1 cellular context compared by ENCODE assay signal in the genomic region with DNA sequence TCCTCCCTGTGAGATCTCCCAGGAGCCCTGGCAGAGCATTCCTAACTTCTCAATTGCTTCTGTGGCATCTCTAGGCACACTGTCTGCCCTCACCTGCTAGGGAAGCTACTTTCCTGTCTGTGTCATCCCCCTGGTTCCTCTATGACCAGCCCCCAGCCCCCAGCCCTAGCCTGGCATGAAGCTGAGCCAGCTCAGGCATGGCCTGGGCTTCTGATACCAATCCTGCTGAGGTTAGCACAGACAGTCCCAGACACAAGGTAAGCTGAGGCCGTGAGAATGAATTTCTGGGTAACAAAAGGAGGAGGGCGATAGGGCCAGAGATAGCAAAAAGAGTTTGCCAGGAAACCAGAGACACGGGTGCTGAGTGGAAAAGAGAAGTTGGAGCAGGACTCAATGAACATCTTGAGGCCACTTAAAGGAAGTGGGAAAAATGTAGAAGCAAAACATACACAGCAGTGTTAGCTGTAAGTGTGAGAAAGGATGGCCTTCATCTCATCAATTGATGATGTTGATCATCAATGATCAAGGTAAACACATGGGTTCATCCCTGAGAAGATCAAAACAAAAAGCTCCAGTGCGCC.
TF ChIP-seq lines count a peak whose summit lies in the region.

No MANE protein-coding gene starts in this region.

TF ChIP-seq in K562, 482 proteins besides CTCF, POLR2A, EP300 and RAD21:
- TF ChIP-seq MTA1 (IDR thresholded peaks at IDR 0.05; ENCODE audit: borderline replicate concordance) (no peak), ZNF583 (CRISPR knock-in tag; IDR thresholded peaks at IDR 0.05) (peak; percentile 69; the same call in 1 of the 2 replicates), DMBX1 (CRISPR knock-in tag; IDR thresholded peaks at IDR 0.05; ENCODE audit: borderline replicate concordance) (peak; percentile 66; the same call in 1 of the 2 replicates), FUS (optimal IDR thresholded peaks at IDR 0.05; ENCODE audit: low read depth, low read length) (no peak), MTA3 (IDR thresholded peaks at IDR 0.05; ENCODE audit: borderline replicate concordance) (peak; percentile 39; the same call in 1 of the 2 replicates), MEF2D (tag; conservative IDR thresholded peaks at IDR 0.05; ENCODE audit: low read depth) (0 out of 2 replicates have a peak, but pooled peaks have one; percentile 10), SMAD4 (CRISPR knock-in tag; conservative IDR thresholded peaks at IDR 0.05) (peak; percentile 52), SMAD2 (IDR thresholded peaks at IDR 0.05; ENCODE audit: low read depth, low read length) (no peak), MEIS2 (IDR thresholded peaks at IDR 0.05; ENCODE audit: partially characterized antibody) (no peak), NR2C1 (IDR thresholded peaks at IDR 0.05) (no peak), NR2C1 (tag; IDR thresholded peaks at IDR 0.05) (peak; percentile 27; the same call in 1 of the 2 replicates), ARID2 (IDR thresholded peaks at IDR 0.05) (no peak), KLF10 (CRISPR knock-in tag; IDR thresholded peaks at IDR 0.05) (no peak), ZNF165 (CRISPR knock-in tag; IDR thresholded peaks at IDR 0.05; ENCODE audit: borderline replicate concordance) (0 out of 2 replicates have a peak, but pooled peaks have one; percentile 21), NCOA4 (IDR thresholded peaks at IDR 0.05; ENCODE audit: partially characterized antibody) (no peak)
- TF ChIP-seq, protein P1, sequence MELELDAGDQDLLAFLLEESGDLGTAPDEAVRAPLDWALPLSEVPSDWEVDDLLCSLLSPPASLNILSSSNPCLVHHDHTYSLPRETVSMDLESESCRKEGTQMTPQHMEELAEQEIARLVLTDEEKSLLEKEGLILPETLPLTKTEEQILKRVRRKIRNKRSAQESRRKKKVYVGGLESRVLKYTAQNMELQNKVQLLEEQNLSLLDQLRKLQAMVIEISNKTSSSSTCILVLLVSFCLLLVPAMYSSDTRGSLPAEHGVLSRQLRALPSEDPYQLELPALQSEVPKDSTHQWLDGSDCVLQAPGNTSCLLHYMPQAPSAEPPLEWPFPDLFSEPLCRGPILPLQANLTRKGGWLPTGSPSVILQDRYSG (tag; conservative IDR thresholded peaks at IDR 0.05; ENCODE audit: low read depth), result 0 out of 2 replicates have a peak, but pooled peaks have one; percentile 24
- TF ChIP-seq, protein P2, sequence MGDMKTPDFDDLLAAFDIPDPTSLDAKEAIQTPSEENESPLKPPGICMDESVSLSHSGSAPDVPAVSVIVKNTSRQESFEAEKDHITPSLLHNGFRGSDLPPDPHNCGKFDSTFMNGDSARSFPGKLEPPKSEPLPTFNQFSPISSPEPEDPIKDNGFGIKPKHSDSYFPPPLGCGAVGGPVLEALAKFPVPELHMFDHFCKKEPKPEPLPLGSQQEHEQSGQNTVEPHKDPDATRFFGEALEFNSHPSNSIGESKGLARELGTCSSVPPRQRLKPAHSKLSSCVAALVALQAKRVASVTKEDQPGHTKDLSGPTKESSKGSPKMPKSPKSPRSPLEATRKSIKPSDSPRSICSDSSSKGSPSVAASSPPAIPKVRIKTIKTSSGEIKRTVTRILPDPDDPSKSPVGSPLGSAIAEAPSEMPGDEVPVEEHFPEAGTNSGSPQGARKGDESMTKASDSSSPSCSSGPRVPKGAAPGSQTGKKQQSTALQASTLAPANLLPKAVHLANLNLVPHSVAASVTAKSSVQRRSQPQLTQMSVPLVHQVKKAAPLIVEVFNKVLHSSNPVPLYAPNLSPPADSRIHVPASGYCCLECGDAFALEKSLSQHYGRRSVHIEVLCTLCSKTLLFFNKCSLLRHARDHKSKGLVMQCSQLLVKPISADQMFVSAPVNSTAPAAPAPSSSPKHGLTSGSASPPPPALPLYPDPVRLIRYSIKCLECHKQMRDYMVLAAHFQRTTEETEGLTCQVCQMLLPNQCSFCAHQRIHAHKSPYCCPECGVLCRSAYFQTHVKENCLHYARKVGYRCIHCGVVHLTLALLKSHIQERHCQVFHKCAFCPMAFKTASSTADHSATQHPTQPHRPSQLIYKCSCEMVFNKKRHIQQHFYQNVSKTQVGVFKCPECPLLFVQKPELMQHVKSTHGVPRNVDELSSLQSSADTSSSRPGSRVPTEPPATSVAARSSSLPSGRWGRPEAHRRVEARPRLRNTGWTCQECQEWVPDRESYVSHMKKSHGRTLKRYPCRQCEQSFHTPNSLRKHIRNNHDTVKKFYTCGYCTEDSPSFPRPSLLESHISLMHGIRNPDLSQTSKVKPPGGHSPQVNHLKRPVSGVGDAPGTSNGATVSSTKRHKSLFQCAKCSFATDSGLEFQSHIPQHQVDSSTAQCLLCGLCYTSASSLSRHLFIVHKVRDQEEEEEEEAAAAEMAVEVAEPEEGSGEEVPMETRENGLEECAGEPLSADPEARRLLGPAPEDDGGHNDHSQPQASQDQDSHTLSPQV (IDR thresholded peaks at IDR 0.05), result 0 out of 2 replicates have a peak, but pooled peaks have one; percentile 48
- TF ChIP-seq, protein P3, sequence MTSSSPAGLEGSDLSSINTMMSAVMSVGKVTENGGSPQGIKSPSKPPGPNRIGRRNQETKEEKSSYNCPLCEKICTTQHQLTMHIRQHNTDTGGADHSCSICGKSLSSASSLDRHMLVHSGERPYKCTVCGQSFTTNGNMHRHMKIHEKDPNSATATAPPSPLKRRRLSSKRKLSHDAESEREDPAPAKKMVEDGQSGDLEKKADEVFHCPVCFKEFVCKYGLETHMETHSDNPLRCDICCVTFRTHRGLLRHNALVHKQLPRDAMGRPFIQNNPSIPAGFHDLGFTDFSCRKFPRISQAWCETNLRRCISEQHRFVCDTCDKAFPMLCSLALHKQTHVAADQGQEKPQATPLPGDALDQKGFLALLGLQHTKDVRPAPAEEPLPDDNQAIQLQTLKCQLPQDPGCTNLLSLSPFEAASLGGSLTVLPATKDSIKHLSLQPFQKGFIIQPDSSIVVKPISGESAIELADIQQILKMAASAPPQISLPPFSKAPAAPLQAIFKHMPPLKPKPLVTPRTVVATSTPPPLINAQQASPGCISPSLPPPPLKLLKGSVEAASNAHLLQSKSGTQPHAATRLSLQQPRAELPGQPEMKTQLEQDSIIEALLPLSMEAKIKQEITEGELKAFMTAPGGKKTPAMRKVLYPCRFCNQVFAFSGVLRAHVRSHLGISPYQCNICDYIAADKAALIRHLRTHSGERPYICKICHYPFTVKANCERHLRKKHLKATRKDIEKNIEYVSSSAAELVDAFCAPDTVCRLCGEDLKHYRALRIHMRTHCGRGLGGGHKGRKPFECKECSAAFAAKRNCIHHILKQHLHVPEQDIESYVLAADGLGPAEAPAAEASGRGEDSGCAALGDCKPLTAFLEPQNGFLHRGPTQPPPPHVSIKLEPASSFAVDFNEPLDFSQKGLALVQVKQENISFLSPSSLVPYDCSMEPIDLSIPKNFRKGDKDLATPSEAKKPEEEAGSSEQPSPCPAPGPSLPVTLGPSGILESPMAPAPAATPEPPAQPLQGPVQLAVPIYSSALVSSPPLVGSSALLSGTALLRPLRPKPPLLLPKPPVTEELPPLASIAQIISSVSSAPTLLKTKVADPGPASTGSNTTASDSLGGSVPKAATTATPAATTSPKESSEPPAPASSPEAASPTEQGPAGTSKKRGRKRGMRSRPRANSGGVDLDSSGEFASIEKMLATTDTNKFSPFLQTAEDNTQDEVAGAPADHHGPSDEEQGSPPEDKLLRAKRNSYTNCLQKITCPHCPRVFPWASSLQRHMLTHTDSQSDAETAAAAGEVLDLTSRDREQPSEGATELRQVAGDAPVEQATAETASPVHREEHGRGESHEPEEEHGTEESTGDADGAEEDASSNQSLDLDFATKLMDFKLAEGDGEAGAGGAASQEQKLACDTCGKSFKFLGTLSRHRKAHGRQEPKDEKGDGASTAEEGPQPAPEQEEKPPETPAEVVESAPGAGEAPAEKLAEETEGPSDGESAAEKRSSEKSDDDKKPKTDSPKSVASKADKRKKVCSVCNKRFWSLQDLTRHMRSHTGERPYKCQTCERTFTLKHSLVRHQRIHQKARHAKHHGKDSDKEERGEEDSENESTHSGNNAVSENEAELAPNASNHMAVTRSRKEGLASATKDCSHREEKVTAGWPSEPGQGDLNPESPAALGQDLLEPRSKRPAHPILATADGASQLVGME (CRISPR knock-in tag; IDR thresholded peaks at IDR 0.05), result peak; percentile 65; the same call in 1 of the 2 replicates
- TF ChIP-seq, protein P4, sequence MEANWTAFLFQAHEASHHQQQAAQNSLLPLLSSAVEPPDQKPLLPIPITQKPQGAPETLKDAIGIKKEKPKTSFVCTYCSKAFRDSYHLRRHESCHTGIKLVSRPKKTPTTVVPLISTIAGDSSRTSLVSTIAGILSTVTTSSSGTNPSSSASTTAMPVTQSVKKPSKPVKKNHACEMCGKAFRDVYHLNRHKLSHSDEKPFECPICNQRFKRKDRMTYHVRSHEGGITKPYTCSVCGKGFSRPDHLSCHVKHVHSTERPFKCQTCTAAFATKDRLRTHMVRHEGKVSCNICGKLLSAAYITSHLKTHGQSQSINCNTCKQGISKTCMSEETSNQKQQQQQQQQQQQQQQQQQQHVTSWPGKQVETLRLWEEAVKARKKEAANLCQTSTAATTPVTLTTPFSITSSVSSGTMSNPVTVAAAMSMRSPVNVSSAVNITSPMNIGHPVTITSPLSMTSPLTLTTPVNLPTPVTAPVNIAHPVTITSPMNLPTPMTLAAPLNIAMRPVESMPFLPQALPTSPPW (CRISPR knock-in tag; IDR thresholded peaks at IDR 0.05), result no peak
- TF ChIP-seq, protein P5, sequence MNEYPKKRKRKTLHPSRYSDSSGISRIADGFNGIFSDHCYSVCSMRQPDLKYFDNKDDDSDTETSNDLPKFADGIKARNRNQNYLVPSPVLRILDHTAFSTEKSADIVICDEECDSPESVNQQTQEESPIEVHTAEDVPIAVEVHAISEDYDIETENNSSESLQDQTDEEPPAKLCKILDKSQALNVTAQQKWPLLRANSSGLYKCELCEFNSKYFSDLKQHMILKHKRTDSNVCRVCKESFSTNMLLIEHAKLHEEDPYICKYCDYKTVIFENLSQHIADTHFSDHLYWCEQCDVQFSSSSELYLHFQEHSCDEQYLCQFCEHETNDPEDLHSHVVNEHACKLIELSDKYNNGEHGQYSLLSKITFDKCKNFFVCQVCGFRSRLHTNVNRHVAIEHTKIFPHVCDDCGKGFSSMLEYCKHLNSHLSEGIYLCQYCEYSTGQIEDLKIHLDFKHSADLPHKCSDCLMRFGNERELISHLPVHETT (CRISPR knock-in tag; conservative IDR thresholded peaks at IDR 0.05 in 1 of 2, IDR thresholded peaks at IDR 0.05 in 1 of 2), result 0 out of 4 replicates have a peak, but pooled peaks of 1 of the 2 experiments have one; percentile 34
- TF ChIP-seq, protein P6, sequence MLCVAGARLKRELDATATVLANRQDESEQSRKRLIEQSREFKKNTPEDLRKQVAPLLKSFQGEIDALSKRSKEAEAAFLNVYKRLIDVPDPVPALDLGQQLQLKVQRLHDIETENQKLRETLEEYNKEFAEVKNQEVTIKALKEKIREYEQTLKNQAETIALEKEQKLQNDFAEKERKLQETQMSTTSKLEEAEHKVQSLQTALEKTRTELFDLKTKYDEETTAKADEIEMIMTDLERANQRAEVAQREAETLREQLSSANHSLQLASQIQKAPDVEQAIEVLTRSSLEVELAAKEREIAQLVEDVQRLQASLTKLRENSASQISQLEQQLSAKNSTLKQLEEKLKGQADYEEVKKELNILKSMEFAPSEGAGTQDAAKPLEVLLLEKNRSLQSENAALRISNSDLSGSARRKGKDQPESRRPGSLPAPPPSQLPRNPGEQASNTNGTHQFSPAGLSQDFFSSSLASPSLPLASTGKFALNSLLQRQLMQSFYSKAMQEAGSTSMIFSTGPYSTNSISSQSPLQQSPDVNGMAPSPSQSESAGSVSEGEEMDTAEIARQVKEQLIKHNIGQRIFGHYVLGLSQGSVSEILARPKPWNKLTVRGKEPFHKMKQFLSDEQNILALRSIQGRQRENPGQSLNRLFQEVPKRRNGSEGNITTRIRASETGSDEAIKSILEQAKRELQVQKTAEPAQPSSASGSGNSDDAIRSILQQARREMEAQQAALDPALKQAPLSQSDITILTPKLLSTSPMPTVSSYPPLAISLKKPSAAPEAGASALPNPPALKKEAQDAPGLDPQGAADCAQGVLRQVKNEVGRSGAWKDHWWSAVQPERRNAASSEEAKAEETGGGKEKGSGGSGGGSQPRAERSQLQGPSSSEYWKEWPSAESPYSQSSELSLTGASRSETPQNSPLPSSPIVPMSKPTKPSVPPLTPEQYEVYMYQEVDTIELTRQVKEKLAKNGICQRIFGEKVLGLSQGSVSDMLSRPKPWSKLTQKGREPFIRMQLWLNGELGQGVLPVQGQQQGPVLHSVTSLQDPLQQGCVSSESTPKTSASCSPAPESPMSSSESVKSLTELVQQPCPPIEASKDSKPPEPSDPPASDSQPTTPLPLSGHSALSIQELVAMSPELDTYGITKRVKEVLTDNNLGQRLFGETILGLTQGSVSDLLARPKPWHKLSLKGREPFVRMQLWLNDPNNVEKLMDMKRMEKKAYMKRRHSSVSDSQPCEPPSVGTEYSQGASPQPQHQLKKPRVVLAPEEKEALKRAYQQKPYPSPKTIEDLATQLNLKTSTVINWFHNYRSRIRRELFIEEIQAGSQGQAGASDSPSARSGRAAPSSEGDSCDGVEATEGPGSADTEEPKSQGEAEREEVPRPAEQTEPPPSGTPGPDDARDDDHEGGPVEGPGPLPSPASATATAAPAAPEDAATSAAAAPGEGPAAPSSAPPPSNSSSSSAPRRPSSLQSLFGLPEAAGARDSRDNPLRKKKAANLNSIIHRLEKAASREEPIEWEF (CRISPR knock-in tag; IDR thresholded peaks at IDR 0.05), result 0 out of 2 replicates have a peak, but pooled peaks have one; percentile 29
- TF ChIP-seq, protein P7, sequence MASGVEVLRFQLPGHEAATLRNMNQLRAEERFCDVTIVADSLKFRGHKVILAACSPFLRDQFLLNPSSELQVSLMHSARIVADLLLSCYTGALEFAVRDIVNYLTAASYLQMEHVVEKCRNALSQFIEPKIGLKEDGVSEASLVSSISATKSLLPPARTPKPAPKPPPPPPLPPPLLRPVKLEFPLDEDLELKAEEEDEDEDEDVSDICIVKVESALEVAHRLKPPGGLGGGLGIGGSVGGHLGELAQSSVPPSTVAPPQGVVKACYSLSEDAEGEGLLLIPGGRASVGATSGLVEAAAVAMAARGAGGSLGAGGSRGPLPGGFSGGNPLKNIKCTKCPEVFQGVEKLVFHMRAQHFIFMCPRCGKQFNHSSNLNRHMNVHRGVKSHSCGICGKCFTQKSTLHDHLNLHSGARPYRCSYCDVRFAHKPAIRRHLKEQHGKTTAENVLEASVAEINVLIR (CRISPR knock-in tag; IDR thresholded peaks at IDR 0.05), result no peak
- TF ChIP-seq, protein P8, sequence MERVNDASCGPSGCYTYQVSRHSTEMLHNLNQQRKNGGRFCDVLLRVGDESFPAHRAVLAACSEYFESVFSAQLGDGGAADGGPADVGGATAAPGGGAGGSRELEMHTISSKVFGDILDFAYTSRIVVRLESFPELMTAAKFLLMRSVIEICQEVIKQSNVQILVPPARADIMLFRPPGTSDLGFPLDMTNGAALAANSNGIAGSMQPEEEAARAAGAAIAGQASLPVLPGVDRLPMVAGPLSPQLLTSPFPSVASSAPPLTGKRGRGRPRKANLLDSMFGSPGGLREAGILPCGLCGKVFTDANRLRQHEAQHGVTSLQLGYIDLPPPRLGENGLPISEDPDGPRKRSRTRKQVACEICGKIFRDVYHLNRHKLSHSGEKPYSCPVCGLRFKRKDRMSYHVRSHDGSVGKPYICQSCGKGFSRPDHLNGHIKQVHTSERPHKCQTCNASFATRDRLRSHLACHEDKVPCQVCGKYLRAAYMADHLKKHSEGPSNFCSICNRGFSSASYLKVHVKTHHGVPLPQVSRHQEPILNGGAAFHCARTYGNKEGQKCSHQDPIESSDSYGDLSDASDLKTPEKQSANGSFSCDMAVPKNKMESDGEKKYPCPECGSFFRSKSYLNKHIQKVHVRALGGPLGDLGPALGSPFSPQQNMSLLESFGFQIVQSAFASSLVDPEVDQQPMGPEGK (CRISPR knock-in tag; IDR thresholded peaks at IDR 0.05; ENCODE audit: borderline replicate concordance), result no peak
